8 cellular contexts compared by ENCODE assay signal in the genomic region with DNA sequence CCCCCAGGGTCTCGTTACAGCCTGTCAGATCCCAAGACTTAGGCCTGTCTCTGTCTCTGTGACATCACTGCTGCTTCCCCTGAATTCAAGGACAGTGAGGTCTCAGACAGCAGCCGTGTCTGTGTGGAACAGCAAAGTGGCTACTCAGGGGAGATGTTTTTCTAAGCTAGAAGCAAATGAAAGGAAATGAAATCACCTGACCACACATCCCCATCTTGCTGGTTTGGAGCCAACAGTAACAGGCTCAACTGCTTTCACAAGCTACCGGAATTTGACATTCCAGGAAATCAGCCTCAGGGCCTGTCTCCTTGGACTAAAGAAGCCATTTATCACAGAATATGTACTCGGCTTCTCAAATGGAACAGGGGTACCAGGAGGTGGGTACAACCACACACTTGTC.
A peak's percentile ranks its signal among the peaks of the same experiment; 100 is the strongest.
DNase-seq lines count a peak whose midpoint lies in the region; ATAC-seq, FAIRE-seq and TF ChIP-seq lines count a peak whose summit lies in the region.

No MANE protein-coding gene starts in this region.

- no peaks in the 10 kb centered on the region for H3K36me3 ChIP-seq in astrocyte (ENCODE audit: insufficient read depth, low read length)
- no peaks in the 10 kb centered on the region for H3K36me3 ChIP-seq in testis (ENCODE audit: low read depth, missing control alignments)

- H3K9me3 Mint-ChIP-seq in astrocyte (ENCODE audit: unreplicated experiment), result peaks cover 2% of the 10 kb centered on the region
- H3K9me3 Mint-ChIP-seq in stimulated activated effector memory CD8-positive, alpha-beta T cell treated with anti-CD3 and anti-CD28 coated beads, Interleukin-12 subunit alpha, Interleukin-12 subunit beta, amount 100 ng/mL, for 72 hours, result no peaks in the 10 kb centered on the region

- peaks cover 9% of the 10 kb centered on the region for H3K4me1 Mint-ChIP-seq in astrocyte (ENCODE audit: low read depth, unreplicated experiment)
- H3K4me1 Mint-ChIP-seq in stimulated activated effector memory CD8-positive, alpha-beta T cell treated with anti-CD3 and anti-CD28 coated beads, Interleukin-12 subunit alpha, Interleukin-12 subunit beta, amount 100 ng/mL, for 72 hours, result no peaks in the 10 kb centered on the region

- H3K9me3 ChIP-seq in astrocyte (ENCODE audit: insufficient read depth, low read depth, low read length) (no peaks in the 10 kb centered on the region), testis (no peaks in the 10 kb centered on the region)

- no peaks in the 10 kb centered on the region for H3K79me2 ChIP-seq in astrocyte (ENCODE audit: insufficient read depth, low read length)

- DNase-seq in HPDE6-E6E7 (ENCODE audit: extremely low spot score) (peak; percentile 70), astrocyte (ENCODE audit: low read depth) (peak; percentile 95), iPS-NIHi11 (ENCODE audit: low spot score) (peak; percentile 33), testis (peak; percentile 40), NOMO-1 treated with DMSO at 0.1 percent for 48 hours (lab: John Stamatoyannopoulos, UW; ENCODE audit: unreplicated experiment) (no peak), NCI-H446 treated with DMSO at 0.1 percent for 48 hours (lab: John Stamatoyannopoulos, UW) (no peak)
- DNase-seq in stimulated activated effector memory CD8-positive, alpha-beta T cell treated with anti-CD3 and anti-CD28 coated beads, Interleukin-12 subunit alpha, Interleukin-12 subunit beta, amount 100 ng/mL, for 72 hours (ENCODE audit: low spot score in 2 of 2), result no peak

- TF ChIP-seq CTCF in astrocyte (IDR thresholded peaks at IDR 0.05; ENCODE audit: insufficient read depth, low read depth, low read length) (no peak), testis (IDR thresholded peaks at IDR 0.05) (no peak)

- no peak overlapping the region for H2AFZ ChIP-seq in astrocyte (ENCODE audit: low read depth, low read length)

- no peaks in the 10 kb centered on the region for H4K20me1 ChIP-seq in astrocyte (ENCODE audit: insufficient read depth, low read length)

- H3K27me3 Mint-ChIP-seq in astrocyte (ENCODE audit: low read depth, unreplicated experiment), result no peaks in the 10 kb centered on the region

- TF ChIP-seq POLR2A in testis (IDR thresholded peaks at IDR 0.05), result no peak

- peak; percentile 95 for FAIRE-seq in astrocyte (lab: Jason Lieb, UNC)

- H3K36me3 Mint-ChIP-seq in astrocyte (ENCODE audit: low read depth, unreplicated experiment), result peaks cover 9% of the 10 kb centered on the region
- peaks cover 10% of the 10 kb centered on the region for H3K36me3 Mint-ChIP-seq in stimulated activated effector memory CD8-positive, alpha-beta T cell treated with anti-CD3 and anti-CD28 coated beads, Interleukin-12 subunit alpha, Interleukin-12 subunit beta, amount 100 ng/mL, for 72 hours

- H3K27ac ChIP-seq in astrocyte (ENCODE audit: low read depth, low read length) (peak overlapping the region; percentile 43), testis (peak overlapping the region in 1 of 2 donors; percentile 36)

- H3K27me3 ChIP-seq in astrocyte (ENCODE audit: insufficient read depth, low read length), result peaks cover 3% of the 10 kb centered on the region
- H3K27me3 ChIP-seq in testis, result no peaks in the 10 kb centered on the region

- ATAC-seq in GM18858 (IDR thresholded peaks at IDR 0.05; ENCODE audit: unreplicated experiment), result no peak
- ATAC-seq in stimulated activated effector memory CD8-positive, alpha-beta T cell treated with anti-CD3 and anti-CD28 coated beads, Interleukin-12 subunit alpha, Interleukin-12 subunit beta, amount 100 ng/mL, for 72 hours, result no peak

- H3K4me3 Mint-ChIP-seq in astrocyte (ENCODE audit: unreplicated experiment), result no peak overlapping the region
- H3K4me3 Mint-ChIP-seq in stimulated activated effector memory CD8-positive, alpha-beta T cell treated with anti-CD3 and anti-CD28 coated beads, Interleukin-12 subunit alpha, Interleukin-12 subunit beta, amount 100 ng/mL, for 72 hours, result no peak overlapping the region

- intact Hi-C loops in testis (cut with DNase I; ENCODE audit: low total_unique reads), result no loop called here

- H3K4me2 ChIP-seq in astrocyte (ENCODE audit: low read length), result peak overlapping the region; percentile 69

- peak overlapping the region; percentile 85 for H3K27ac Mint-ChIP-seq in astrocyte (ENCODE audit: unreplicated experiment)
- no peak overlapping the region for H3K27ac Mint-ChIP-seq in stimulated activated effector memory CD8-positive, alpha-beta T cell treated with anti-CD3 and anti-CD28 coated beads, Interleukin-12 subunit alpha, Interleukin-12 subunit beta, amount 100 ng/mL, for 72 hours

- peaks cover 16% of the 10 kb centered on the region for H3K4me1 ChIP-seq in astrocyte (ENCODE audit: insufficient read depth, low read length)
- no peaks in the 10 kb centered on the region for H3K4me1 ChIP-seq in testis

- H3K4me3 ChIP-seq in astrocyte (ENCODE audit: insufficient read depth, low read depth, low read length) (no peak overlapping the region), testis (no peak overlapping the region)

- WGBS in testis, 2 donors, result 40 to 41% methylated on average over 4 of the region's 4 CpGs

- peak overlapping the region; percentile 34 for H3K9ac ChIP-seq in astrocyte (ENCODE audit: low read length)

Comparison
In these comparisons a context has a peak if more than half of its experiments do, and no peak if none do; other contexts are left out.
1. DNase-seq: peak in HPDE6-E6E7 (single experiment), astrocyte (single experiment), iPS-NIHi11 (single experiment) and testis (single experiment); none in NOMO-1 treated with DMSO at 0.1 percent for 48 hours (single experiment), NCI-H446 treated with DMSO at 0.1 percent for 48 hours (single experiment) and stimulated activated effector memory CD8-positive, alpha-beta T cell treated with anti-CD3 and anti-CD28 coated beads, Interleukin-12 subunit alpha, Interleukin-12 subunit beta, amount 100 ng/mL, for 72 hours (0 of 2).